8 cellular contexts compared by ENCODE assay signal in the genomic region with DNA sequence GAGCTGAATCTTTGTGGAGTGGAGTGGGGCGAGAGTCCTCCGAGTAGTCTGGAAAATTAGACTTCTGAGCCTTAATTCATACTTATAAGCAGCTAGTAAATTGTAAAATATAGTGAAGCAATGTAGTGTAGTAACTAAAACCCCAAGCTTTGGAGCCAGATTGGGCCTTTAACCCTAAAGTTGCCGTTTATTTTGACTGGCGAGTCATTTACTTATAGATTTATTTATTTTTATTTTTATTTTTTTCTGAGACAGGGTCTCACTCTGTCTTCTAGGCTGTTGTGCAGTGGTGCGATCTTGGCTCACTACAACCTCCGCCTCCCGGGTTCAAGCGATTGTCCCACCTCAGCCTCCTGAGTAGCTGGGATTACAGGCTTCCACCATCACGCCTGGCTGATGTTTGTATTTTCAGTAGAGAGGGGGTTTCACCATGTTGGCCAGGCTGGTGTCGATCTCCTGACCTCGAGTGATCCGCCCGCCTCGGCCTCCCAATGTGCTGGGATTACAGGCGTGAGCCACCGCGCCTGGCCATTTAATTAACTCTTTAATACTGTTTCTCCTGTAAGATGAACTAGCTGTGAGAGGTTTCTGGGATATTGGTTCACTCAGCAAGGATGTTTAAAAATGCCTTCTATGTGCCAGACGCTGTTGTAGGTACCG. TPM values are rescaled to one million over a fixed set of nuclear protein-coding genes. Genes with fewer than 3 reads are reported as not detected.
A peak's percentile ranks its signal among the peaks of the same experiment; 100 is the strongest.
DNase-seq lines count a peak whose midpoint lies in the region; ATAC-seq and TF ChIP-seq lines count a peak whose summit lies in the region.

No MANE protein-coding gene starts in this region.

- intact Hi-C loops in CD4-positive, alpha-beta memory T cell (cut with micrococcal nuclease) = loop anchor here (1.0 to 2.0 kb wide), 6 partner anchors 78 to 978 kb away; partner anchors contain the start of genes ATG10, SSBP2, TMEM167A and XRCC4
- intact Hi-C loops in Panc1 (cut with micrococcal nuclease; ENCODE audit: unreplicated experiment) = no loop called here

- in situ Hi-C loops in Panc1 (cut with HindIII; ENCODE audit: low pct_unique_long_range_greater_than_20kb, low sequenced_read_pairs) = no loop called here

- peak overlapping the region; percentile 84 to 93 for H3K4me3 ChIP-seq in CD4-positive, alpha-beta memory T cell (ENCODE audit: low read length in 2 of 2)
- peak overlapping the region; percentile 93 to 100 for H3K4me3 ChIP-seq in Panc1 (ENCODE audit: low read depth in 2 of 2, low read length in 2 of 2)
- peak overlapping the region; percentile 97 for H3K4me3 ChIP-seq in epithelial cell of proximal tubule (ENCODE audit: low read depth, low read length)

- no peaks in the 10 kb centered on the region for H3K27me3 Mint-ChIP-seq in CD4-positive, alpha-beta memory T cell
- H3K27me3 Mint-ChIP-seq in osteocyte (ENCODE audit: unreplicated experiment) = no peaks in the 10 kb centered on the region

- H3K27ac Mint-ChIP-seq in CD4-positive, alpha-beta memory T cell = peak overlapping the region; percentile 94 to 99 (median 98)
- peak overlapping the region; percentile 99 for H3K27ac Mint-ChIP-seq in osteocyte (ENCODE audit: unreplicated experiment)

- CTCF ChIA-PET in CD4-positive, alpha-beta memory T cell (lab: Charles Lee; ENCODE audit: partially characterized antibody) = no interaction called here
- CTCF ChIA-PET in Panc1 (lab: Charles Lee) = interaction anchor here (0.6 kb wide), 1 partner anchor 768 kb away, joined by 3 read pairs; no protein-coding TSS in a partner anchor

- H3K36me3 Mint-ChIP-seq in CD4-positive, alpha-beta memory T cell = peaks cover 29 to 38% of the 10 kb centered on the region in 2 donors
- H3K36me3 Mint-ChIP-seq in osteocyte (ENCODE audit: unreplicated experiment) = peaks cover 29% of the 10 kb centered on the region

- peaks cover 28% of the 10 kb centered on the region for H3K36me3 ChIP-seq in CD4-positive, alpha-beta memory T cell (ENCODE audit: insufficient read depth, low read length)
- H3K36me3 ChIP-seq in Panc1 (ENCODE audit: control insufficient read depth, insufficient read depth, low read length) = peaks cover 28% of the 10 kb centered on the region

- BruUV-seq in Panc1 (replicated peaks; lab: Mats Ljungman, UMichigan) = TSS peak; percentile 94

- H3K4me1 Mint-ChIP-seq in CD4-positive, alpha-beta memory T cell = peaks cover 15 to 43% (median 30%) of the 10 kb centered on the region in 4 donors
- peaks cover 34% of the 10 kb centered on the region for H3K4me1 Mint-ChIP-seq in osteocyte (ENCODE audit: unreplicated experiment)

- DNase-seq in CD4-positive, alpha-beta memory T cell = no peak
- DNase-seq in Panc1 (ENCODE audit: low read depth, low spot score) = no peak
- no peak for DNase-seq in epithelial cell of proximal tubule (ENCODE audit: low read depth)
- no peak for DNase-seq in osteocyte (ENCODE audit: extremely low spot score, unreplicated experiment)
- DNase-seq in NOMO-1 treated with DMSO at 0.1 percent for 48 hours (lab: John Stamatoyannopoulos, UW; ENCODE audit: unreplicated experiment) = no peak
- DNase-seq in HUDEP-2 (lab: John Stamatoyannopoulos, UW; ENCODE audit: unreplicated experiment in 76 of 76) = no peak

- peak overlapping the region; percentile 79 for H3K27ac ChIP-seq in CD4-positive, alpha-beta memory T cell (ENCODE audit: low read depth, low read length)
- H3K27ac ChIP-seq in Panc1 (ENCODE audit: low read length) = peak overlapping the region; percentile 99

- H3K27me3 ChIP-seq in CD4-positive, alpha-beta memory T cell (ENCODE audit: insufficient read depth, low read length) = no peaks in the 10 kb centered on the region
- H3K27me3 ChIP-seq in Panc1 (ENCODE audit: control insufficient read depth, insufficient read depth, low read length) = no peaks in the 10 kb centered on the region

- POLR2A ChIA-PET in CD4-positive, alpha-beta memory T cell (lab: Charles Lee; ENCODE audit: partially characterized antibody) = interaction anchor here (0.8 to 2.3 kb wide), 11 partner anchors 11 to 980 kb away, joined by 3 to 15 read pairs (median 4); partner anchors contain the start of genes ATG10, SSBP2, TMEM167A and XRCC4
- POLR2A ChIA-PET in Panc1 (lab: Charles Lee) = interaction anchor here (0.6 to 0.7 kb wide), 2 partner anchors 20 to 766 kb away, joined by 3 read pairs; no protein-coding TSS in a partner anchor

- no peak for ATAC-seq in Panc1
- no peak for ATAC-seq in GM21515 (IDR thresholded peaks at IDR 0.05; ENCODE audit: unreplicated experiment)
- no peak for ATAC-seq in HG03108 (IDR thresholded peaks at IDR 0.05; ENCODE audit: unreplicated experiment)

- peak overlapping the region; percentile 86 to 99 (median 96) for H3K4me3 Mint-ChIP-seq in CD4-positive, alpha-beta memory T cell
- H3K4me3 Mint-ChIP-seq in osteocyte (ENCODE audit: unreplicated experiment) = peak overlapping the region; percentile 91

- peaks cover 23% of the 10 kb centered on the region for H3K4me1 ChIP-seq in CD4-positive, alpha-beta memory T cell (ENCODE audit: insufficient read depth, low read length)
- peaks cover 19% of the 10 kb centered on the region for H3K4me1 ChIP-seq in Panc1 (ENCODE audit: control insufficient read depth, insufficient read depth, low read length)

- no peaks in the 10 kb centered on the region for H3K9me3 Mint-ChIP-seq in CD4-positive, alpha-beta memory T cell
- no peaks in the 10 kb centered on the region for H3K9me3 Mint-ChIP-seq in osteocyte (ENCODE audit: unreplicated experiment)

- TF ChIP-seq CTCF in Panc1 (IDR thresholded peaks at IDR 0.05) (no peak), epithelial cell of proximal tubule (conservative IDR thresholded peaks at IDR 0.05; ENCODE audit: low read depth, low read length) (no peak), osteocyte (IDR thresholded peaks at IDR 0.05) (no peak)

- H3K9me3 ChIP-seq in CD4-positive, alpha-beta memory T cell (ENCODE audit: control insufficient read depth in 1 of 2, low read length in 2 of 2) = no peaks in the 10 kb centered on the region
- H3K9me3 ChIP-seq in Panc1 (ENCODE audit: control insufficient read depth, insufficient read depth, low read depth, low read length) = no peaks in the 10 kb centered on the region

RNA-seq across cellular contexts. Expression of gene RPS23, which starts 0.7 kb away (rescaled TPM):
- 1,000 to 10,000 TPM; 2,959 to 3,147 TPM for total RNA-seq in CD4-positive, alpha-beta memory T cell
- 1,000 to 10,000 TPM; 2,379 to 3,108 TPM for polyA plus RNA-seq in CD4-positive, alpha-beta memory T cell
- total RNA-seq in Panc1 (2021; ENCODE audit: unreplicated experiment) (1,388 TPM), epithelial cell of proximal tubule (4,567 and 4,820 TPM in 2 replicates), osteocyte (1,698 and 1,751 TPM in 2 replicates)
- polyA plus RNA-seq in Panc1 (2012; ENCODE audit: insufficient read length) = 1,732 TPM
